ENCODE assay signal across 18 cellular contexts in the genomic region with DNA sequence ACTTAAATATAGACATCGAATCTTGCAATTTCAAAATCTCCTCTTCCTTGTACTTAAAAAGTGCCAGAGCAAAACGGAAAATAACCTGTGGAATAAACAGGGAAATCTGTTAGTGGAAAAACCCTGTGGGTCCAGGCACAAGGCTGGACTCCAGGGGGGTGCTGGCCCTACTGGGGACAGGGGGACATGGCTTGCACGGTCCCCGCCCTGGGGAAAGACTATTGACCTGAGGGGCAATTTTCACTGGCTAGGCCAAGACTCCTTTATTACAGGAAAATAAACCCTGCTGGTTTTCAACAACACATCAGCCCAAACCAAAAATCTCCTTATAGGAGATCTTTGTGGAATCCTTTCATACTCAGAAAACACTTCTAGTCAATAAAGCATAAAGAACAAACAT.
DNase-seq lines count a peak whose midpoint lies in the region; ATAC-seq, FAIRE-seq and TF ChIP-seq lines count a peak whose summit lies in the region.
"Had no signal": no experiment of that assay in that cellular context is flagged by ENCODE, and none has a peak within 500 bp of the region (broad histone marks: within the 10 kb centered on the region; RNA-seq: fewer than 3 reads in every experiment).

No MANE protein-coding gene starts in this region.

- no peaks in the 10 kb centered on the region for H3K79me2 ChIP-seq in HepG2 (ENCODE audit: insufficient read depth, low read length)

- H3K27ac ChIP-seq in right lobe of liver: peak overlapping the region in 2 of 3 donors; percentile 59 to 73
- H3K27ac ChIP-seq in HepG2 (ENCODE audit: extremely low read length, insufficient read depth, low read length): no peak overlapping the region
- H3K27ac ChIP-seq in lower lobe of right lung: no peak overlapping the region
- H3K27ac ChIP-seq in heart left ventricle: no peak overlapping the region

- TF ChIP-seq POLR2A in right lobe of liver (IDR thresholded peaks at IDR 0.05) (no peak), HepG2 (IDR thresholded peaks at IDR 0.05; ENCODE audit: insufficient read depth in 1 of 2, low read depth in 2 of 2, low read length in 2 of 2) (no peak), heart left ventricle (IDR thresholded peaks at IDR 0.05) (no peak)

- CTCF ChIA-PET in HepG2 (lab: Yijun Ruan, JAX; ENCODE audit: low intra/inter-chr PET ratio, low total read pairs): no interaction called here
- CTCF ChIA-PET in activated CD4-positive, alpha-beta memory T cell treated with anti-CD3 and anti-CD28 coated beads, Interleukin-2, amount 10 ng/mL, durations not matched to agents 7 days and 5 days (lab: Charles Lee): no interaction called here

- H3K36me3 ChIP-seq in right lobe of liver (peaks cover 0 to 49% (median 25%) of the 10 kb centered on the region in 4 donors), HepG2 (replicated peaks in 1 of 2; ENCODE audit: control insufficient read depth in 1 of 2, insufficient read depth in 2 of 2, low read length in 2 of 2) (peaks cover 4 to 14% of the 10 kb centered on the region in 2 experiments; a peak in 3 of 5 replicates), lower lobe of right lung (peaks cover 86% of the 10 kb centered on the region), heart left ventricle (peaks cover 0 to 95% (median 57%) of the 10 kb centered on the region in 9 donors)

- no peaks in the 10 kb centered on the region for H3K27me3 Mint-ChIP-seq in activated CD4-positive, alpha-beta memory T cell treated with anti-CD3 and anti-CD28 coated beads, Interleukin-2, amount 10 ng/mL, durations not matched to agents 7 days and 5 days

- H3K9me3 ChIP-seq in right lobe of liver (no peaks in the 10 kb centered on the region), HepG2 (ENCODE audit: low read length) (no peaks in the 10 kb centered on the region), lower lobe of right lung (no peaks in the 10 kb centered on the region), heart left ventricle (no peaks in the 10 kb centered on the region)
- H3K9me3 ChIP-seq: BE2C had no signal

- H3K9me3 Mint-ChIP-seq in activated CD4-positive, alpha-beta memory T cell treated with anti-CD3 and anti-CD28 coated beads, Interleukin-2, amount 10 ng/mL, durations not matched to agents 7 days and 5 days: no peaks in the 10 kb centered on the region
- H3K9me3 Mint-ChIP-seq: HFFc6 had no signal

- no TSS peak for BruUV-seq in HepG2 (replicated peaks; lab: Mats Ljungman, UMichigan)

- no peak for TF ChIP-seq EP300 in HepG2 (IDR thresholded peaks at IDR 0.05; ENCODE audit: low read depth in 2 of 2, low read length in 2 of 2)
- no peak for TF ChIP-seq EP300 in HepG2 (CRISPR knock-in tag; IDR thresholded peaks at IDR 0.05; ENCODE audit: borderline replicate concordance)

- intact Hi-C loops in right lobe of liver (cut with DNase I): loop anchor here in 1 of 2 donors (10.0 kb wide), 1 partner anchor 63 kb away; no protein-coding TSS in a partner anchor
- intact Hi-C loops in HepG2 (cut with micrococcal nuclease; ENCODE audit: unreplicated experiment): loop anchor here (5.0 kb wide), 1 partner anchor 196 kb away; no protein-coding TSS in a partner anchor
- intact Hi-C loops in lower lobe of right lung (cut with DNase I): no loop called here
- intact Hi-C loops in left cardiac atrium (cut with DNase I): loop anchor here in 1 of 2 donors (2.0 kb wide), 1 partner anchor 107 kb away; no protein-coding TSS in a partner anchor
- intact Hi-C loops in left colon (cut with DNase I, micrococcal nuclease): loop anchor here in 1 of 2 donors (2.0 kb wide), 1 partner anchor 107 kb away; no protein-coding TSS in a partner anchor
- intact Hi-C loops in heart left ventricle (cut with DNase I): loop anchor here in 4 of 10 donors (5.0 to 10.0 kb wide), 3 partner anchors 34 to 106 kb away; no protein-coding TSS in a partner anchor

- no peak overlapping the region for H2AFZ ChIP-seq in HepG2 (ENCODE audit: low read length)

- FAIRE-seq in HepG2 (lab: Jason Lieb, UNC): no peak
- FAIRE-seq: H1 had no signal

- H3K36me3 Mint-ChIP-seq in activated CD4-positive, alpha-beta memory T cell treated with anti-CD3 and anti-CD28 coated beads, Interleukin-2, amount 10 ng/mL, durations not matched to agents 7 days and 5 days (ENCODE audit: low read depth): peaks cover 58% of the 10 kb centered on the region

- H3K27me3 ChIP-seq in right lobe of liver: no peaks in the 10 kb centered on the region
- no peaks in the 10 kb centered on the region for H3K27me3 ChIP-seq in HepG2 (ENCODE audit: control insufficient read depth in 1 of 2, insufficient read depth in 2 of 2, low read length in 2 of 2)
- H3K27me3 ChIP-seq in lower lobe of right lung (ENCODE audit: low read depth): no peaks in the 10 kb centered on the region
- no peaks in the 10 kb centered on the region for H3K27me3 ChIP-seq in heart left ventricle
- H3K27me3 ChIP-seq: BE2C had no signal

- no peak for TF ChIP-seq RAD21 in HepG2 (CRISPR knock-in tag; IDR thresholded peaks at IDR 0.05)

- H3K4me1 ChIP-seq in right lobe of liver (peaks cover 0 to 47% (median 24%) of the 10 kb centered on the region in 4 donors), HepG2 (ENCODE audit: insufficient read depth, low read length) (no peaks in the 10 kb centered on the region), lower lobe of right lung (peaks cover 52% of the 10 kb centered on the region), heart left ventricle (peaks cover 5 to 41% (median 31%) of the 10 kb centered on the region in 12 donors)

- no peak overlapping the region for H3K9ac ChIP-seq in HepG2 (ENCODE audit: insufficient read depth, low read depth, low read length)

- TF ChIP-seq CTCF in right lobe of liver (IDR thresholded peaks at IDR 0.05) (no peak), HepG2 (CRISPR knock-in tag; IDR thresholded peaks at IDR 0.05) (no peak), lower lobe of right lung (IDR thresholded peaks at IDR 0.05) (no peak), heart left ventricle (IDR thresholded peaks at IDR 0.05) (no peak)

- peaks cover 21% of the 10 kb centered on the region for H3K4me1 Mint-ChIP-seq in activated CD4-positive, alpha-beta memory T cell treated with anti-CD3 and anti-CD28 coated beads, Interleukin-2, amount 10 ng/mL, durations not matched to agents 7 days and 5 days

- no peak for ATAC-seq in right lobe of liver
- ATAC-seq in HepG2: no peak
- no peak for ATAC-seq in lower lobe of right lung
- ATAC-seq in left cardiac atrium: no peak
- no peak for ATAC-seq in left colon
- ATAC-seq in heart left ventricle: no peak

- H3K4me2 ChIP-seq in HepG2 (ENCODE audit: low read depth, low read length): no peak overlapping the region

- DNase-seq in right lobe of liver: no peak
- DNase-seq in HepG2 (ENCODE audit: low spot score): no peak
- no peak for DNase-seq in activated CD4-positive, alpha-beta memory T cell treated with anti-CD3 and anti-CD28 coated beads, Interleukin-2, amount 10 ng/mL, durations not matched to agents 7 days and 5 days
- DNase-seq in lower lobe of right lung: peak; percentile 12
- DNase-seq in left cardiac atrium: no peak
- no peak for DNase-seq in left colon
- DNase-seq in heart left ventricle: no peak
- DNase-seq: BE2C, COR-L47, DMS53, HFFc6, KG1, NCI-H1048, NCI-H2107, NCI-H226, NCI-H526 treated with DMSO at 0.1 percent for 48 hours, OCI-M1 had no signal

- peak overlapping the region; percentile 41 for H3K27ac Mint-ChIP-seq in activated CD4-positive, alpha-beta memory T cell treated with anti-CD3 and anti-CD28 coated beads, Interleukin-2, amount 10 ng/mL, durations not matched to agents 7 days and 5 days
- H3K27ac Mint-ChIP-seq: HFFc6 had no signal

- in situ Hi-C loops in HepG2 (cut with HindIII; ENCODE audit: extremely low pct_ligation_motif_present, low pct_unique_long_range_greater_than_20kb): loop anchor here (5.0 kb wide), 1 partner anchor 106 kb away; no protein-coding TSS in a partner anchor

- POLR2A ChIA-PET in HepG2 (lab: Yijun Ruan, JAX): no interaction called here
- POLR2A ChIA-PET in activated CD4-positive, alpha-beta memory T cell treated with anti-CD3 and anti-CD28 coated beads, Interleukin-2, amount 10 ng/mL, durations not matched to agents 7 days and 5 days (lab: Charles Lee): interaction anchor here (1.1 kb wide), 1 partner anchor 43 kb away, joined by 3 read pairs; no protein-coding TSS in a partner anchor

- H4K20me1 ChIP-seq in HepG2 (ENCODE audit: insufficient read depth, low read length): no peaks in the 10 kb centered on the region

- H3K4me3 ChIP-seq in right lobe of liver: no peak overlapping the region
- no peak overlapping the region for H3K4me3 ChIP-seq in HepG2 (replicated peaks in 1 of 3; ENCODE audit: insufficient read depth in 1 of 3, low read depth in 2 of 3, low read length in 3 of 3)
- no peak overlapping the region for H3K4me3 ChIP-seq in lower lobe of right lung
- H3K4me3 ChIP-seq in heart left ventricle: no peak overlapping the region

- 68% methylated on average over 3 of the region's 4 CpGs for WGBS in right lobe of liver (ENCODE audit: insufficient coverage, low coverage, low lambda C conversion rate, missing lambda C conversion rate)
- WGBS in HepG2 (ENCODE audit: low lambda C conversion rate): 90% methylated on average over 4 of the region's 4 CpGs
- 91 to 98% (median 94%) methylated on average over 4 of the region's 4 CpGs for WGBS in heart left ventricle, 4 donors

- no peak overlapping the region for H3K4me3 Mint-ChIP-seq in activated CD4-positive, alpha-beta memory T cell treated with anti-CD3 and anti-CD28 coated beads, Interleukin-2, amount 10 ng/mL, durations not matched to agents 7 days and 5 days
- H3K4me3 Mint-ChIP-seq: HFFc6 had no signal

TF ChIP-seq in HepG2, 621 proteins besides CTCF, POLR2A, EP300 and RAD21:
- TF ChIP-seq ZNF773 (CRISPR knock-in tag; IDR thresholded peaks at IDR 0.05; ENCODE audit: borderline replicate concordance): no peak
- no peak for TF ChIP-seq PHF21A (CRISPR knock-in tag; IDR thresholded peaks at IDR 0.05)
- no peak for TF ChIP-seq MYNN (CRISPR knock-in tag; IDR thresholded peaks at IDR 0.05; ENCODE audit: low read depth)

Comparison
In these comparisons a context has a peak if more than half of its experiments do, and no peak if none do; other contexts are left out.
1. H3K27ac ChIP-seq: peak in right lobe of liver (2 of 3); none in HepG2 (single experiment), lower lobe of right lung (single experiment) and heart left ventricle (0 of 12).